Comparison of ENCODE assay signal across 10 cellular contexts in the genomic region with DNA sequence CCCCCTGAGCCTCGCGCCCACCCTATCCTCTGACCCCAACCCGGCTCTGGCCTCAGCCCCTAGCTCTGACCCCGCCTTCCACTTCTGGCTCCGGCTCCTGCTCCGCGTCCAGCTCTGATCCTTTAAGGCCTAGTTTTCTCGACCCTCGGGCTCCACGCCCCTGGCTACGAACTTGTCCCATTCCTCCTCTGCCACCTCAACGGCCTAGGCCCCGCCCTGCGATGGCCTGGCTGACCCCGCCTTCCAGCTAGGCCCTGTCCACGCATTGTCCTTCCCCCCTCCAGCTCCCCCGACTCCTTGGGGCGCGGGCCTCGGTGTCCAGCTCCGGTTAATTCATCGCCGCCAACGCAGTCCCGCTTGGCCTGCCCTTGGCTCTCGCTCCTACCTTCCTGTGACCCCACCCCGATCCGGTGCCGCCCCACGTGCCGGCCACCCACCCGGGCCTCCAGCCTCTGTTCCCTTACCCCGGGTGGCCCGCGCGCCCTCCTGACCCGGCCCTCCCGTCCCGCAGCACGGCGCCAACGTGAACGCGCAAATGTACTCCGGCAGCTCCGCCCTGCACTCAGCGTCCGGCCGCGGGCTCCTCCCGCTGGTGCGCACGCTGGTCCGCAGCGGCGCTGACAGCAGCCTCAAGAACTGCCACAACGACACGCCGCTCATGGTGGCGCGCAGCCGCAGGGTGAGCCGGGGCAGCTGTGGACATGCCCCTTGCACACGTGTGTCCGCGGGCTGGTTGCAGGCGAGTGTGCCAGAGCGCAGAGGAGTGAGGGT. TPM values are rescaled to one million over a fixed set of nuclear protein-coding genes. Genes with fewer than 3 reads are reported as not detected.
DNase-seq lines count a peak whose midpoint lies in the region; TF ChIP-seq lines count a peak whose summit lies in the region.
"Had no signal": no experiment of that assay in that cellular context is flagged by ENCODE, and none has a peak within 500 bp of the region (broad histone marks: within the 10 kb centered on the region; RNA-seq: fewer than 3 reads in every experiment).

No MANE protein-coding gene starts in this region.

- H3K9me3 ChIP-seq in BLaER1 treated with 17β-estradiol and CSF1 and Interleukin-3, amounts not matched to agents 10 nM and 100 nM (replicated peaks in 1 of 11) = no peaks in the 10 kb centered on the region
- H3K9me3 ChIP-seq in adipocyte (ENCODE audit: control insufficient read depth, low read length) (no peaks in the 10 kb centered on the region), left ventricle myocardium inferior (replicated peaks) (no peaks in the 10 kb centered on the region), ovary (no peaks in the 10 kb centered on the region)

- H3K4me3 ChIP-seq in BLaER1 treated with 17β-estradiol and CSF1 and Interleukin-3, amounts not matched to agents 10 nM and 100 nM = peak overlapping the region in 4 of 10 experiments; percentile 1 to 29 (median 25); a peak in 5 of 20 replicates
- H3K4me3 ChIP-seq in adipocyte (ENCODE audit: low read length) (peak overlapping the region; percentile 76), left ventricle myocardium inferior (peak overlapping the region; percentile 70), ovary (peak overlapping the region; percentile 37)

- peaks cover 15 to 83% (median 56%) of the 10 kb centered on the region in 11 experiments for H3K36me3 ChIP-seq in BLaER1 treated with 17β-estradiol and CSF1 and Interleukin-3, amounts not matched to agents 10 nM and 100 nM
- H3K36me3 ChIP-seq in adipocyte (ENCODE audit: control insufficient read depth, insufficient read depth, low read length, severe bottlenecking) = peaks cover 30% of the 10 kb centered on the region
- H3K36me3 ChIP-seq in left ventricle myocardium inferior = peaks cover 41% of the 10 kb centered on the region
- no peaks in the 10 kb centered on the region for H3K36me3 ChIP-seq in ovary

- 6 to 8% (median 7%) methylated on average over 66 to 68 of the region's 68 CpGs for WGBS in ovary, 3 donors

- H3K9ac ChIP-seq in BLaER1 treated with 17β-estradiol and CSF1 and Interleukin-3, amounts not matched to agents 10 nM and 100 nM = peak overlapping the region in 10 of 11 experiments; percentile 20 to 99 (median 50); a peak in 15 of 22 replicates
- peak overlapping the region; percentile 84 for H3K9ac ChIP-seq in adipocyte (ENCODE audit: low read length)

- peak overlapping the region in 10 of 11 experiments; percentile 43 to 74 (median 56); a peak in 18 of 22 replicates for H3K27ac ChIP-seq in BLaER1 treated with 17β-estradiol and CSF1 and Interleukin-3, amounts not matched to agents 10 nM and 100 nM
- peak overlapping the region; percentile 98 for H3K27ac ChIP-seq in left ventricle myocardium inferior (replicated peaks)
- peak overlapping the region; percentile 26 to 72 for H3K27ac ChIP-seq in ovary

- TF ChIP-seq EP300 in ovary (IDR thresholded peaks at IDR 0.05) = no peak

- peak; percentile 30 for TF ChIP-seq CTCF in left ventricle myocardium inferior (IDR thresholded peaks at IDR 0.05; ENCODE audit: borderline replicate concordance)
- TF ChIP-seq CTCF in ovary (IDR thresholded peaks at IDR 0.05) = peak in 1 of 3 donors; percentile 34

- H3K27me3 ChIP-seq in BLaER1 treated with 17β-estradiol and CSF1 and Interleukin-3, amounts not matched to agents 10 nM and 100 nM = no peaks in the 10 kb centered on the region
- no peaks in the 10 kb centered on the region for H3K27me3 ChIP-seq in adipocyte (replicated peaks; ENCODE audit: control insufficient read depth, insufficient read depth, low read length)
- no peaks in the 10 kb centered on the region for H3K27me3 ChIP-seq in left ventricle myocardium inferior (ENCODE audit: low read depth)
- no peaks in the 10 kb centered on the region for H3K27me3 ChIP-seq in ovary

- peaks cover 82 to 92% (median 91%) of the 10 kb centered on the region in 10 experiments for H3K4me1 ChIP-seq in BLaER1 treated with 17β-estradiol and CSF1 and Interleukin-3, amounts not matched to agents 10 nM and 100 nM
- peaks cover 48% of the 10 kb centered on the region for H3K4me1 ChIP-seq in adipocyte (ENCODE audit: control insufficient read depth, insufficient read depth, low read length)
- H3K4me1 ChIP-seq in left ventricle myocardium inferior = peaks cover 63% of the 10 kb centered on the region
- peaks cover 22% of the 10 kb centered on the region for H3K4me1 ChIP-seq in ovary (ENCODE audit: insufficient read depth)

- intact Hi-C loops in left ventricle myocardium inferior (cut with micrococcal nuclease) = no loop called here
- intact Hi-C loops in ovary (cut with DNase I) = no loop called here

- TF ChIP-seq POLR2A in ovary (IDR thresholded peaks at IDR 0.05) = no peak

- peaks cover 0 to 29% (median 0%) of the 10 kb centered on the region in 11 experiments; a peak in 7 of 22 replicates for H4K20me1 ChIP-seq in BLaER1 treated with 17β-estradiol and CSF1 and Interleukin-3, amounts not matched to agents 10 nM and 100 nM

- DNase-seq in adipocyte (ENCODE audit: low read depth) (no peak), left ventricle myocardium inferior (peak; percentile 88), ovary (peak; percentile 67 to 86 (median 78)), NCI-H2171 (lab: John Stamatoyannopoulos, UW) (no peak), kidney glomerular epithelial cell (lab: John Stamatoyannopoulos, UW) (no peak)
- no peak for DNase-seq in stimulated activated naive CD4-positive, alpha-beta T cell treated with Interleukin-2 at 50 U/mL for 16 hours (lab: John Stamatoyannopoulos, UW)
- DNase-seq in activated CD4-positive, alpha-beta T cell treated with anti-CD3 and anti-CD28 coated beads for 4 hours = no peak

- peak overlapping the region; percentile 61 to 99 (median 82) for H3K4me2 ChIP-seq in BLaER1 treated with 17β-estradiol and CSF1 and Interleukin-3, amounts not matched to agents 10 nM and 100 nM

RNA-seq across cellular contexts. Expression of gene BCL3, which starts 9.4 kb away (rescaled TPM):
- total RNA-seq in left ventricle myocardium inferior (15.0 TPM), ovary (100 to 1,000 TPM in 2 of 7 donors, 10 to 100 TPM in 5; 17.8 to 141 (median 50.7) TPM)
- polyA plus RNA-seq in ovary = 10 to 100 TPM in 1 of 2 donors, 1 to 10 TPM in 1; 3.2 to 43.4 TPM

RNA-seq across cellular contexts. Expression of gene CBLC, which starts 19.8 kb away (rescaled TPM):
- total RNA-seq in left ventricle myocardium inferior (not detected), ovary (10 to 100 TPM in 1 of 7 donors, 1 to 10 TPM in 3, under 1 TPM in 1, not detected in 2; 0.46 to 10.3 (median 2.2) TPM)
- under 1 TPM in 1 of 2 donors, not detected in 1; 0.08 TPM for polyA plus RNA-seq in ovary
- total RNA-seq: HT1080 had no signal

RNA-seq across cellular contexts. Expression of gene BCAM, which starts 51.0 kb away (rescaled TPM):
- total RNA-seq in left ventricle myocardium inferior (91.9 TPM), ovary (100 to 1,000 TPM in 2 of 7 donors, 10 to 100 TPM in 5; 18.4 to 419 (median 87.0) TPM)
- polyA plus RNA-seq in ovary = 10 to 100 TPM in 1 of 2 donors, 1 to 10 TPM in 1; 9.7 to 62.0 TPM

RNA-seq across cellular contexts. Expression of gene CEACAM16, which starts 59.0 kb away (rescaled TPM):
- total RNA-seq in left ventricle myocardium inferior (not detected), ovary (not detected)
- polyA plus RNA-seq in ovary = not detected
- total RNA-seq: HT1080, renal cortical epithelial cell had no signal

Comparison
In these comparisons a context has a peak if more than half of its experiments do, and no peak if none do; other contexts are left out.
1. DNase-seq: peak in left ventricle myocardium inferior (single experiment) and ovary (5 of 5); none in adipocyte (single experiment), stimulated activated naive CD4-positive, alpha-beta T cell treated with Interleukin-2 at 50 U/mL for 16 hours (single experiment), NCI-H2171 (single experiment), activated CD4-positive, alpha-beta T cell treated with anti-CD3 and anti-CD28 coated beads for 4 hours (0 of 2) and kidney glomerular epithelial cell (single experiment).
2. Peak in every context shown above with its lines, with median percentiles within 50 percentile points of each other: H3K27ac ChIP-seq.